Comparison of ENCODE assay signal across 18 cellular contexts in genomic region chr14:22544881-22545420, GRCh38. TPM values are rescaled to one million over a fixed set of nuclear protein-coding genes. Genes with fewer than 3 reads are reported as not detected.
DNase-seq lines count a peak whose midpoint lies in the region; ATAC-seq and FAIRE-seq lines count a peak whose summit lies in the region.
"Had no signal": no experiment of that assay in that cellular context is flagged by ENCODE, and none has a peak within 500 bp of the region (broad histone marks: within the 10 kb centered on the region; RNA-seq: fewer than 3 reads in every experiment).

No MANE protein-coding gene starts in this region.

- no peak for ATAC-seq in HG02642 (IDR thresholded peaks at IDR 0.05; ENCODE audit: poor library complexity, unreplicated experiment)
- no peak for ATAC-seq in HG03135 (IDR thresholded peaks at IDR 0.05; ENCODE audit: unreplicated experiment)
- ATAC-seq: gastrocnemius medialis had no signal

- H3K4me1 Mint-ChIP-seq in activated naive CD8-positive, alpha-beta T cell treated with anti-CD3 and anti-CD28 coated beads for 36 hours, result peaks cover 88% of the 10 kb centered on the region

- H3K36me3 ChIP-seq in small intestine (ENCODE audit: control insufficient read depth in 2 of 2, insufficient read depth in 2 of 2, low read length in 2 of 2), result peaks cover 0 to 4% of the 10 kb centered on the region in 2 donors
- H3K36me3 ChIP-seq: gastrocnemius medialis, upper lobe of left lung had no signal

- H3K4me3 ChIP-seq in Jurkat, Clone E6-1 (ENCODE audit: low read length), result peak overlapping the region; percentile 59
- H3K4me3 ChIP-seq in small intestine (ENCODE audit: low read depth in 1 of 2, low read length in 2 of 2), result no peak overlapping the region
- H3K4me3 ChIP-seq: gastrocnemius medialis, lung, upper lobe of left lung had no signal

- H3K27ac Mint-ChIP-seq in activated naive CD8-positive, alpha-beta T cell treated with anti-CD3 and anti-CD28 coated beads for 36 hours, result peak overlapping the region; percentile 93

- H3K36me3 Mint-ChIP-seq in activated naive CD8-positive, alpha-beta T cell treated with anti-CD3 and anti-CD28 coated beads for 36 hours, result peaks cover 95% of the 10 kb centered on the region

- peak overlapping the region; percentile 28 to 46 for H3K27ac ChIP-seq in small intestine (ENCODE audit: low read depth in 1 of 2, low read length in 1 of 2)
- H3K27ac ChIP-seq: gastrocnemius medialis had no signal

- DNase-seq in activated CD4-positive, alpha-beta T cell treated with anti-CD3 and anti-CD28 coated beads, Interleukin-2, amount 50 U/mL, for 48 hours, result peak; percentile 28 to 41
- DNase-seq in activated CD4-positive, alpha-beta T cell treated with anti-CD3 and anti-CD28 coated beads, Interleukin-2, amount 50 U/mL, for 4 hours, result no peak
- no peak for DNase-seq in Jurkat, Clone E6-1 (ENCODE audit: low read depth, low spot score)
- no peak for DNase-seq in activated naive CD8-positive, alpha-beta T cell treated with anti-CD3 and anti-CD28 coated beads for 36 hours
- DNase-seq in small intestine, result no peak
- no peak for DNase-seq in NOMO-1 treated with DMSO at 0.1 percent for 48 hours (lab: John Stamatoyannopoulos, UW; ENCODE audit: unreplicated experiment)
- DNase-seq: COR-L47; gastrocnemius medialis; GOT3; NCI-H187; NCI-H446 treated with DMSO at 0.1 percent for 48 hours; retina; SHP77; stimulated activated CD4-positive, alpha-beta T cell treated with anti-CD3 and anti-CD28 coated beads, Interleukin-2, amount 100 ng/mL, for 24 hours; upper lobe of left lung had no signal

- no peaks in the 10 kb centered on the region for H3K9me3 ChIP-seq in small intestine (ENCODE audit: control insufficient read depth, low read depth)
- H3K9me3 ChIP-seq: gastrocnemius medialis, upper lobe of left lung had no signal

- peak overlapping the region; percentile 82 for H3K4me3 Mint-ChIP-seq in activated naive CD8-positive, alpha-beta T cell treated with anti-CD3 and anti-CD28 coated beads for 36 hours

- WGBS in small intestine, 3 donors, result 53 to 67% (median 65%) methylated on average over 8 of the region's 8 CpGs

- H3K9me3 Mint-ChIP-seq in activated naive CD8-positive, alpha-beta T cell treated with anti-CD3 and anti-CD28 coated beads for 36 hours, result no peaks in the 10 kb centered on the region

- no peaks in the 10 kb centered on the region for H3K4me1 ChIP-seq in small intestine (ENCODE audit: control insufficient read depth in 2 of 2, insufficient read depth in 1 of 2, low read depth in 1 of 2, low read length in 1 of 2)

- H3K27me3 ChIP-seq in small intestine (ENCODE audit: control insufficient read depth in 2 of 2, insufficient read depth in 2 of 2, low read length in 2 of 2), result no peaks in the 10 kb centered on the region
- H3K27me3 ChIP-seq: gastrocnemius medialis, upper lobe of left lung had no signal

- no peaks in the 10 kb centered on the region for H3K27me3 Mint-ChIP-seq in activated naive CD8-positive, alpha-beta T cell treated with anti-CD3 and anti-CD28 coated beads for 36 hours

- no peak for FAIRE-seq in small intestine (lab: Jason Lieb, UNC)

RNA-seq across cellular contexts. Expression of gene DAD1, which starts 44.1 kb away (rescaled TPM):
- polyA plus RNA-seq in Jurkat, Clone E6-1 (2012; ENCODE audit: insufficient read depth, insufficient read length), result 267 TPM
- total RNA-seq in activated naive CD8-positive, alpha-beta T cell treated with anti-CD3 and anti-CD28 coated beads for 36 hours, result 100 to 1,000 TPM; 197 to 208 TPM
- 100 to 1,000 TPM; 147 to 313 (median 249) TPM for polyA plus RNA-seq in small intestine

RNA-seq across cellular contexts. Expression of gene ABHD4, which starts 53.1 kb away (rescaled TPM):
- 11.3 TPM for polyA plus RNA-seq in Jurkat, Clone E6-1 (2012; ENCODE audit: insufficient read depth, insufficient read length)
- 1 to 10 TPM; 8.2 to 8.7 TPM for total RNA-seq in activated naive CD8-positive, alpha-beta T cell treated with anti-CD3 and anti-CD28 coated beads for 36 hours
- 10 to 100 TPM; 11.5 to 38.7 (median 24.6) TPM for polyA plus RNA-seq in small intestine

Comparison
In these comparisons a context has a peak if more than half of its experiments do, and no peak if none do; other contexts are left out.
1. DNase-seq: peak in activated CD4-positive, alpha-beta T cell treated with anti-CD3 and anti-CD28 coated beads, Interleukin-2, amount 50 U/mL, for 48 hours (2 of 2); none in activated CD4-positive, alpha-beta T cell treated with anti-CD3 and anti-CD28 coated beads, Interleukin-2, amount 50 U/mL, for 4 hours (0 of 2), Jurkat, Clone E6-1 (single experiment), activated naive CD8-positive, alpha-beta T cell treated with anti-CD3 and anti-CD28 coated beads for 36 hours (single experiment), small intestine (single experiment) and NOMO-1 treated with DMSO at 0.1 percent for 48 hours (single experiment).